Comparison of ENCODE assay signal across 10 cellular contexts in genomic region chr20:32034581-32035397, GRCh38. TPM values are rescaled to one million over a fixed set of nuclear protein-coding genes. Genes with fewer than 3 reads are reported as not detected.
DNase-seq lines count a peak whose midpoint lies in the region; ATAC-seq and TF ChIP-seq lines count a peak whose summit lies in the region.
"Had no signal": no experiment of that assay in that cellular context is flagged by ENCODE, and none has a peak within 500 bp of the region (broad histone marks: within the 10 kb centered on the region; RNA-seq: fewer than 3 reads in every experiment).

No MANE protein-coding gene starts in this region.

- no peak for ATAC-seq in PC-3
- ATAC-seq in gastroesophageal sphincter: peak; percentile 29
- ATAC-seq in aorta (ENCODE audit: low FRiP score): no peak
- no peak for ATAC-seq in stimulated activated effector memory CD8-positive, alpha-beta T cell treated with anti-CD3 and anti-CD28 coated beads, Interleukin-12 subunit alpha, Interleukin-12 subunit beta, amount 100 ng/mL, for 72 hours
- ATAC-seq in GM19035 (IDR thresholded peaks at IDR 0.05; ENCODE audit: unreplicated experiment): no peak

- TF ChIP-seq CTCF in breast epithelium (IDR thresholded peaks at IDR 0.05) (no peak), PC-3 (conservative IDR thresholded peaks at IDR 0.05; ENCODE audit: low read depth, low read length) (peak; percentile 41; the same call in 1 of the 2 replicates), gastroesophageal sphincter (IDR thresholded peaks at IDR 0.05) (no peak)

- no peak overlapping the region for H3K4me3 ChIP-seq in breast epithelium
- H3K4me3 ChIP-seq in PC-3 (ENCODE audit: low read length): no peak overlapping the region
- H3K4me3 ChIP-seq in gastroesophageal sphincter: no peak overlapping the region
- H3K4me3 ChIP-seq in aorta (ENCODE audit: low read length in 2 of 2): no peak overlapping the region

- in situ Hi-C loops in T47D (cut with HindIII; ENCODE audit: low pct_unique_long_range_greater_than_20kb, low sequenced_read_pairs): no loop called here

- DNase-seq in T47D (ENCODE audit: low read depth in 1 of 2, low spot score in 1 of 2) (peak; percentile 45 to 70), breast epithelium (ENCODE audit: low spot score in 2 of 2) (no peak), PC-3 (no peak), aorta (peak; percentile 51), A172 (ENCODE audit: low spot score) (no peak)
- DNase-seq in stimulated activated effector memory CD8-positive, alpha-beta T cell treated with anti-CD3 and anti-CD28 coated beads, Interleukin-12 subunit alpha, Interleukin-12 subunit beta, amount 100 ng/mL, for 72 hours (ENCODE audit: low spot score in 2 of 2): no peak
- DNase-seq: NCI-H2081 treated with DMSO at 0.1 percent for 48 hours, posterior cingulate gyrus had no signal

- POLR2A ChIA-PET in PC-3 (lab: Charles Lee; ENCODE audit: unreplicated experiment): no interaction called here

- no peak overlapping the region for H3K4me2 ChIP-seq in PC-3 (ENCODE audit: low read length)

- no peaks in the 10 kb centered on the region for H3K4me1 Mint-ChIP-seq in stimulated activated effector memory CD8-positive, alpha-beta T cell treated with anti-CD3 and anti-CD28 coated beads, Interleukin-12 subunit alpha, Interleukin-12 subunit beta, amount 100 ng/mL, for 72 hours

- H3K27ac ChIP-seq in breast epithelium (no peak overlapping the region), PC-3 (ENCODE audit: low read length) (no peak overlapping the region), gastroesophageal sphincter (no peak overlapping the region), aorta (ENCODE audit: low read depth in 1 of 2, low read length in 2 of 2) (no peak overlapping the region)

- no peaks in the 10 kb centered on the region for H4K20me1 ChIP-seq in PC-3 (ENCODE audit: low read length)

- no peaks in the 10 kb centered on the region for H3K9me3 Mint-ChIP-seq in stimulated activated effector memory CD8-positive, alpha-beta T cell treated with anti-CD3 and anti-CD28 coated beads, Interleukin-12 subunit alpha, Interleukin-12 subunit beta, amount 100 ng/mL, for 72 hours

- no peak overlapping the region for H3K4me3 Mint-ChIP-seq in stimulated activated effector memory CD8-positive, alpha-beta T cell treated with anti-CD3 and anti-CD28 coated beads, Interleukin-12 subunit alpha, Interleukin-12 subunit beta, amount 100 ng/mL, for 72 hours

- H3K4me1 ChIP-seq in breast epithelium (no peaks in the 10 kb centered on the region), PC-3 (ENCODE audit: insufficient read depth, low read length) (no peaks in the 10 kb centered on the region), gastroesophageal sphincter (peaks cover 0 to 12% (median 5%) of the 10 kb centered on the region in 3 donors), aorta (ENCODE audit: control insufficient read depth in 1 of 2, insufficient read depth in 2 of 2, low read length in 2 of 2) (no peaks in the 10 kb centered on the region)

- H3F3A ChIP-seq in PC-3 (ENCODE audit: low read length, unreplicated experiment): no peaks in the 10 kb centered on the region

- H3K27me3 ChIP-seq in breast epithelium (peaks cover 0 to 48% of the 10 kb centered on the region in 2 donors), PC-3 (ENCODE audit: low read length) (peaks cover 68% of the 10 kb centered on the region), gastroesophageal sphincter (peaks cover 94% of the 10 kb centered on the region), aorta (ENCODE audit: control insufficient read depth in 1 of 2, insufficient read depth in 2 of 2, low read length in 1 of 2) (no peaks in the 10 kb centered on the region)

- no peaks in the 10 kb centered on the region for H3K9me2 ChIP-seq in PC-3 (replicated peaks; ENCODE audit: low read length)

- no peak overlapping the region for H3K27ac Mint-ChIP-seq in stimulated activated effector memory CD8-positive, alpha-beta T cell treated with anti-CD3 and anti-CD28 coated beads, Interleukin-12 subunit alpha, Interleukin-12 subunit beta, amount 100 ng/mL, for 72 hours

- CTCF ChIA-PET in PC-3 (lab: Charles Lee): no interaction called here

- H2AFZ ChIP-seq in PC-3 (ENCODE audit: low read length): no peak overlapping the region

- TF ChIP-seq POLR2A in breast epithelium (IDR thresholded peaks at IDR 0.05) (no peak), gastroesophageal sphincter (IDR thresholded peaks at IDR 0.05) (no peak)

- H3K79me2 ChIP-seq in PC-3 (ENCODE audit: low read length): no peaks in the 10 kb centered on the region

- BruUV-seq in PC-3 (replicated peaks; lab: Mats Ljungman, UMichigan): no TSS peak

- H3K36me3 ChIP-seq in breast epithelium (no peaks in the 10 kb centered on the region), PC-3 (ENCODE audit: low read depth, low read length) (no peaks in the 10 kb centered on the region), gastroesophageal sphincter (no peaks in the 10 kb centered on the region), aorta (ENCODE audit: control insufficient read depth in 1 of 2, insufficient read depth in 2 of 2, low read length in 1 of 2) (no peaks in the 10 kb centered on the region)

- no peak overlapping the region for H3K9ac ChIP-seq in PC-3 (ENCODE audit: low read length)

- intact Hi-C loops in breast epithelium (cut with DNase I; ENCODE audit: low total_unique reads): no loop called here
- intact Hi-C loops in PC-3 (cut with micrococcal nuclease): loop anchor here (5.0 kb wide), 1 partner anchor 82 kb away; the partner anchor contains the start of gene PDRG1
- intact Hi-C loops in aorta (cut with DNase I): loop anchor here (5.0 to 10.0 kb wide), 4 partner anchors 80 to 212 kb away; partner anchors contain the start of gene PDRG1 (in 1 of the 2)

- no peaks in the 10 kb centered on the region for H3K36me3 Mint-ChIP-seq in stimulated activated effector memory CD8-positive, alpha-beta T cell treated with anti-CD3 and anti-CD28 coated beads, Interleukin-12 subunit alpha, Interleukin-12 subunit beta, amount 100 ng/mL, for 72 hours

- no peaks in the 10 kb centered on the region for H3K9me3 ChIP-seq in breast epithelium
- no peaks in the 10 kb centered on the region for H3K9me3 ChIP-seq in PC-3 (ENCODE audit: low read length)
- peaks cover 0 to 4% (median 0%) of the 10 kb centered on the region in 3 donors for H3K9me3 ChIP-seq in gastroesophageal sphincter
- peaks cover 2% of the 10 kb centered on the region for H3K9me3 ChIP-seq in aorta (ENCODE audit: control insufficient read depth, low read length)

- WGBS in gastroesophageal sphincter (ENCODE audit: low coverage in 1 of 2), 2 donors: 49% methylated on average over 3 of the region's 9 CpGs; no CpG with 5 or more reads in 1 of the 2 donors
- WGBS in aorta, 2 donors: 42 to 47% methylated on average over 9 of the region's 9 CpGs

- no peak for TF ChIP-seq EP300 in gastroesophageal sphincter (IDR thresholded peaks at IDR 0.05)

RNA-seq across cellular contexts. Expression of gene HCK, which starts 17.3 kb away (rescaled TPM):
- total RNA-seq in breast epithelium (10 to 100 TPM; 10.2 to 27.4 (median 16.0) TPM), PC-3 (2014; rRNA removed) (not detected in 2 replicates), gastroesophageal sphincter (10 to 100 TPM in 2 of 4 donors, 1 to 10 TPM in 2; 2.6 to 31.8 (median 10.2) TPM), aorta (10 to 100 TPM; 19.9 to 28.6 TPM)
- 10 to 100 TPM in 1 of 2 donors, 1 to 10 TPM in 1; 4.0 to 20.7 TPM for polyA plus RNA-seq in aorta
- not detected in 2 replicates for total RNA-seq in A172 (2014; rRNA removed; shearing (Covaris generic))

RNA-seq across cellular contexts. Expression of gene CCM2L, which starts 24.6 kb away (rescaled TPM):
- total RNA-seq in breast epithelium: 1 to 10 TPM; 2.8 to 9.2 (median 4.6) TPM
- not detected in 2 replicates for total RNA-seq in PC-3 (2014; rRNA removed)
- total RNA-seq in gastroesophageal sphincter: 1 to 10 TPM; 3.0 to 9.3 (median 5.6) TPM
- total RNA-seq in aorta: 10 to 100 TPM in 1 of 2 donors, 1 to 10 TPM in 1; 7.4 to 11.0 TPM
- 1 to 10 TPM in 1 of 2 donors, under 1 TPM in 1; 0.88 to 1.7 TPM for polyA plus RNA-seq in aorta
- not detected in 2 replicates for total RNA-seq in A172 (2014; rRNA removed; shearing (Covaris generic))

Comparison
In these comparisons a context has a peak if more than half of its experiments do, and no peak if none do; other contexts are left out.
1. DNase-seq: peak in T47D (2 of 2) and aorta (2 of 2); none in breast epithelium (0 of 2), PC-3 (single experiment), stimulated activated effector memory CD8-positive, alpha-beta T cell treated with anti-CD3 and anti-CD28 coated beads, Interleukin-12 subunit alpha, Interleukin-12 subunit beta, amount 100 ng/mL, for 72 hours (0 of 2) and A172 (single experiment).